ENCODE assay signal across 1 cellular context in genomic region chr17:63621684-63622570, GRCh38.
A peak's percentile ranks its signal among the peaks of the same experiment; 100 is the strongest.
TF ChIP-seq lines count a peak whose summit lies in the region.

MAP3K3 (plus strand) TSS chr17:63622417; CDS start chr17:63622760, 343 bp downstream.

TF ChIP-seq in HepG2, 621 proteins besides CTCF, POLR2A, EP300 and RAD21 (continued from another document and continues in another):
- TF ChIP-seq SRSF1 (optimal IDR thresholded peaks at IDR 0.05; ENCODE audit: low read depth, low read length) (peak; percentile 85), KLF12 (CRISPR knock-in tag; IDR thresholded peaks at IDR 0.05; ENCODE audit: borderline replicate concordance) (no peak), ZBTB49 (CRISPR knock-in tag; IDR thresholded peaks at IDR 0.05; ENCODE audit: borderline replicate concordance) (no peak), FOSL2 (CRISPR knock-in tag; IDR thresholded peaks at IDR 0.05) (no peak; the same call in 1 of the 2 replicates), BCL6 (CRISPR knock-in tag; IDR thresholded peaks at IDR 0.05) (no peak), HMGXB4 (CRISPR knock-in tag; IDR thresholded peaks at IDR 0.05; ENCODE audit: borderline replicate concordance in 1 of 2, low read depth in 1 of 2) (peak; percentile 70 to 85), ZMYM2 (CRISPR knock-in tag; IDR thresholded peaks at IDR 0.05) (no peak), MEIS2 (CRISPR knock-in tag; IDR thresholded peaks at IDR 0.05) (peak; percentile 93), ZBTB37 (CRISPR knock-in tag; IDR thresholded peaks at IDR 0.05) (peak; percentile 70; the same call in 1 of the 2 replicates), RFX1 (IDR thresholded peaks at IDR 0.05) (no peak), ZBTB42 (CRISPR knock-in tag; IDR thresholded peaks at IDR 0.05) (no peak), ZNF276 (CRISPR knock-in tag; IDR thresholded peaks at IDR 0.05; ENCODE audit: low read depth) (0 out of 2 replicates have a peak, but pooled peaks have one; percentile 25), NFATC3 (CRISPR knock-in tag; IDR thresholded peaks at IDR 0.05) (peak; percentile 85; the same call in 1 of the 2 replicates), HNF4G (IDR thresholded peaks at IDR 0.05; ENCODE audit: borderline replicate concordance, low read depth, low read length) (no peak), HNF4G (CRISPR knock-in tag; IDR thresholded peaks at IDR 0.05; ENCODE audit: borderline replicate concordance, low read depth) (no peak; the same call in 1 of the 2 replicates), TP53 (CRISPR knock-in tag; conservative IDR thresholded peaks at IDR 0.05) (0 out of 2 replicates have a peak, but pooled peaks have one; percentile 28), ZNF431 (CRISPR knock-in tag; IDR thresholded peaks at IDR 0.05; ENCODE audit: borderline replicate concordance, low read depth) (no peak), NFE2L2 (IDR thresholded peaks at IDR 0.05; ENCODE audit: low read length) (no peak), ZNF543 (CRISPR knock-in tag; IDR thresholded peaks at IDR 0.05) (peak; percentile 88; the same call in 1 of the 2 replicates), SNAI1 (CRISPR knock-in tag; IDR thresholded peaks at IDR 0.05; ENCODE audit: borderline replicate concordance) (peak; percentile 97; the same call in 1 of the 2 replicates), ZNF3 (CRISPR knock-in tag; IDR thresholded peaks at IDR 0.05) (no peak), HMG20A (CRISPR knock-in tag; IDR thresholded peaks at IDR 0.05; ENCODE audit: borderline replicate concordance) (no peak), SOX6 (IDR thresholded peaks at IDR 0.05) (no peak), SOX6 (CRISPR knock-in tag; IDR thresholded peaks at IDR 0.05) (peak; percentile 87), PTBP1 (IDR thresholded peaks at IDR 0.05; ENCODE audit: low read depth, low read length, poor library complexity, severe bottlenecking) (no peak), TAF15 (IDR thresholded peaks at IDR 0.05; ENCODE audit: low read depth, low read length, poor library complexity, severe bottlenecking) (peak; percentile 26), KDM4B (CRISPR knock-in tag; IDR thresholded peaks at IDR 0.05) (0 out of 2 replicates have a peak, but pooled peaks have one; percentile 81), NR3C1 (CRISPR knock-in tag; IDR thresholded peaks at IDR 0.05) (no peak), MEIS1 (CRISPR knock-in tag; IDR thresholded peaks at IDR 0.05; ENCODE audit: borderline replicate concordance) (peak; percentile 98; the same call in 1 of the 2 replicates), ATF5 (CRISPR knock-in tag; IDR thresholded peaks at IDR 0.05; ENCODE audit: low read depth) (no peak), SOX5 (CRISPR knock-in tag; IDR thresholded peaks at IDR 0.05; ENCODE audit: borderline replicate concordance) (peak; percentile 13; the same call in 1 of the 2 replicates), POGZ (CRISPR knock-in tag; IDR thresholded peaks at IDR 0.05) (peak; percentile 85), MTA1 (CRISPR knock-in tag; IDR thresholded peaks at IDR 0.05; ENCODE audit: borderline replicate concordance) (peak; percentile 66; the same call in 1 of the 2 replicates), TFDP1 (CRISPR knock-in tag; IDR thresholded peaks at IDR 0.05; ENCODE audit: borderline replicate concordance) (peak; percentile 77; the same call in 1 of the 2 replicates), PRDM15 (CRISPR knock-in tag; IDR thresholded peaks at IDR 0.05) (0 out of 2 replicates have a peak, but pooled peaks have one; percentile 12), ARNT (IDR thresholded peaks at IDR 0.05) (no peak), SSRP1 (CRISPR knock-in tag; IDR thresholded peaks at IDR 0.05) (no peak), ZNF776 (CRISPR knock-in tag; IDR thresholded peaks at IDR 0.05) (peak; percentile 49; the same call in 1 of the 2 replicates), ELK4 (CRISPR knock-in tag; IDR thresholded peaks at IDR 0.05; ENCODE audit: borderline replicate concordance) (0 out of 2 replicates have a peak, but pooled peaks have one; percentile 19), SNAPC4 (CRISPR knock-in tag; IDR thresholded peaks at IDR 0.05) (peak; percentile 96), ZSCAN9 (CRISPR knock-in tag; IDR thresholded peaks at IDR 0.05; ENCODE audit: borderline replicate concordance) (no peak; the same call in 1 of the 2 replicates), KMT2A (CRISPR knock-in tag; IDR thresholded peaks at IDR 0.05) (peak; percentile 73), ARID2 (CRISPR knock-in tag; IDR thresholded peaks at IDR 0.05; ENCODE audit: borderline replicate concordance) (no peak; the same call in 1 of the 2 replicates), SP140L (CRISPR knock-in tag; IDR thresholded peaks at IDR 0.05; ENCODE audit: borderline replicate concordance) (no peak)
